Comparison of ENCODE assay signal across 17 cellular contexts in genomic region chr9:36341936-36342577, GRCh38. TPM values are rescaled to one million over a fixed set of nuclear protein-coding genes. Genes with fewer than 3 reads are reported as not detected.
DNase-seq lines count a peak whose midpoint lies in the region; ATAC-seq and TF ChIP-seq lines count a peak whose summit lies in the region.
"Had no signal": no experiment of that assay in that cellular context is flagged by ENCODE, and none has a peak within 500 bp of the region (broad histone marks: within the 10 kb centered on the region; RNA-seq: fewer than 3 reads in every experiment).

No MANE protein-coding gene starts in this region.

- POLR2A ChIA-PET in Caco-2 (lab: Charles Lee), result no interaction called here

- H3K27me3 ChIP-seq in Caco-2 (replicated peaks; ENCODE audit: control insufficient read depth, insufficient read depth, low read length), result no peaks in the 10 kb centered on the region
- H3K27me3 ChIP-seq: BLaER1 treated with 17β-estradiol and CSF1 and Interleukin-3, amounts not matched to agents 10 nM and 100 nM had no signal

- H3K4me1 Mint-ChIP-seq in T-helper 1 cell treated with Interleukin-12 subunit alpha and Interleukin-12 subunit beta and Interleukin-4 antibody, amounts not matched to agents 30 μg/mL and 1 μg/mL, for 36 hours (ENCODE audit: low read depth), result peaks cover 15% of the 10 kb centered on the region
- H3K4me1 Mint-ChIP-seq in immature natural killer cell (peaks cover 2 to 7% of the 10 kb centered on the region in 2 donors), Caco-2 (ENCODE audit: low read depth, unreplicated experiment) (peaks cover 6% of the 10 kb centered on the region)
- H3K4me1 Mint-ChIP-seq: brain had no signal

- H3K4me3 ChIP-seq in Caco-2 (ENCODE audit: low read depth, low read length), result no peak overlapping the region
- H3K4me3 ChIP-seq: BLaER1 treated with 17β-estradiol and CSF1 and Interleukin-3, amounts not matched to agents 10 nM and 100 nM; SK-N-MC had no signal

- TF ChIP-seq CTCF in GM10266 (IDR thresholded peaks at IDR 0.05; ENCODE audit: control insufficient read depth, insufficient read depth, low read depth, missing control alignments), result no peak
- TF ChIP-seq CTCF in Caco-2 (IDR thresholded peaks at IDR 0.05; ENCODE audit: insufficient read depth in 1 of 2, low read depth in 1 of 2, low read length in 1 of 2, severe bottlenecking in 1 of 2, unreplicated experiment in 1 of 2), result no peak

- intact Hi-C loops in Caco-2 (cut with micrococcal nuclease; ENCODE audit: unreplicated experiment), result no loop called here

- no peaks in the 10 kb centered on the region for H3K4me1 ChIP-seq in Caco-2

- H3K36me3 Mint-ChIP-seq in T-helper 1 cell treated with Interleukin-12 subunit alpha and Interleukin-12 subunit beta and Interleukin-4 antibody, amounts not matched to agents 30 μg/mL and 1 μg/mL, for 36 hours (ENCODE audit: low read depth), result peaks cover 44% of the 10 kb centered on the region
- peaks cover 18 to 56% (median 23%) of the 10 kb centered on the region in 3 donors for H3K36me3 Mint-ChIP-seq in immature natural killer cell
- H3K36me3 Mint-ChIP-seq in Caco-2 (ENCODE audit: insufficient read depth, unreplicated experiment), result peaks cover 75% of the 10 kb centered on the region

- peak overlapping the region; percentile 78 for H3K27ac Mint-ChIP-seq in T-helper 1 cell treated with Interleukin-12 subunit alpha and Interleukin-12 subunit beta and Interleukin-4 antibody, amounts not matched to agents 30 μg/mL and 1 μg/mL, for 36 hours
- H3K27ac Mint-ChIP-seq in immature natural killer cell (peak overlapping the region; percentile 2 to 80 (median 52)), Caco-2 (ENCODE audit: unreplicated experiment) (no peak overlapping the region)
- H3K27ac Mint-ChIP-seq: brain had no signal

- BruUV-seq in Caco-2 (replicated peaks; lab: Mats Ljungman, UMichigan), result no TSS peak

- DNase-seq in GM10266 (ENCODE audit: extremely low spot score) (peak; percentile 26), immature natural killer cell (no peak), Caco-2 (no peak)
- DNase-seq in effector CD4-positive, alpha-beta T cell, result no peak
- DNase-seq: foreskin fibroblast, mesenchymal stem cell, NCI-H1105, NCI-H446, occipital lobe, small intestine had no signal

- CTCF ChIA-PET in Caco-2 (lab: Charles Lee), result interaction anchor here (1.0 kb wide), 1 partner anchor 41 kb away, joined by 3 read pairs; no protein-coding TSS in a partner anchor

- no peak overlapping the region for H3K4me3 Mint-ChIP-seq in T-helper 1 cell treated with Interleukin-12 subunit alpha and Interleukin-12 subunit beta and Interleukin-4 antibody, amounts not matched to agents 30 μg/mL and 1 μg/mL, for 36 hours
- H3K4me3 Mint-ChIP-seq in immature natural killer cell, result no peak overlapping the region
- no peak overlapping the region for H3K4me3 Mint-ChIP-seq in Caco-2 (ENCODE audit: unreplicated experiment)
- H3K4me3 Mint-ChIP-seq: brain had no signal

- no peaks in the 10 kb centered on the region for H3K27me3 Mint-ChIP-seq in T-helper 1 cell treated with Interleukin-12 subunit alpha and Interleukin-12 subunit beta and Interleukin-4 antibody, amounts not matched to agents 30 μg/mL and 1 μg/mL, for 36 hours (ENCODE audit: low read depth)
- H3K27me3 Mint-ChIP-seq in immature natural killer cell (ENCODE audit: low read depth in 3 of 3) (no peaks in the 10 kb centered on the region), Caco-2 (ENCODE audit: insufficient read depth, unreplicated experiment) (no peaks in the 10 kb centered on the region)
- H3K27me3 Mint-ChIP-seq: brain had no signal

- H3K9me3 Mint-ChIP-seq in T-helper 1 cell treated with Interleukin-12 subunit alpha and Interleukin-12 subunit beta and Interleukin-4 antibody, amounts not matched to agents 30 μg/mL and 1 μg/mL, for 36 hours, result no peaks in the 10 kb centered on the region
- H3K9me3 Mint-ChIP-seq in immature natural killer cell (no peaks in the 10 kb centered on the region), Caco-2 (ENCODE audit: unreplicated experiment) (no peaks in the 10 kb centered on the region)
- H3K9me3 Mint-ChIP-seq: brain had no signal

- no peaks in the 10 kb centered on the region for H3K9me3 ChIP-seq in Caco-2
- H3K9me3 ChIP-seq: BLaER1 treated with 17β-estradiol and CSF1 and Interleukin-3, amounts not matched to agents 10 nM and 100 nM had no signal

- peak; percentile 54 for ATAC-seq in GM18868 (IDR thresholded peaks at IDR 0.05; ENCODE audit: unreplicated experiment)
- ATAC-seq in HG02623 (IDR thresholded peaks at IDR 0.05; ENCODE audit: unreplicated experiment), result no peak
- ATAC-seq in HG03097 (IDR thresholded peaks at IDR 0.05; ENCODE audit: low FRiP score, unreplicated experiment), result no peak

- H3K36me3 ChIP-seq in Caco-2 (ENCODE audit: control insufficient read depth, insufficient read depth, low read length), result no peaks in the 10 kb centered on the region; the same call in 1 of the 2 replicates

RNA-seq across cellular contexts. Expression of gene RNF38, which starts 58.0 kb away (rescaled TPM):
- 10 to 100 TPM in 2 of 3 donors, 1 to 10 TPM in 1; 8.3 to 24.1 (median 15.3) TPM for polyA plus RNA-seq in immature natural killer cell
- 41.0 and 43.3 TPM in 2 replicates for total RNA-seq in Caco-2 (2022)
